ENCODE assay signal across 8 cellular contexts in genomic region chr14:100297320-100298300, GRCh38. TPM values are rescaled to one million over a fixed set of nuclear protein-coding genes. Genes with fewer than 3 reads are reported as not detected.
A peak's percentile ranks its signal among the peaks of the same experiment; 100 is the strongest.
DNase-seq lines count a peak whose midpoint lies in the region; ATAC-seq, FAIRE-seq and TF ChIP-seq lines count a peak whose summit lies in the region.

No MANE protein-coding gene starts in this region.

- CTCF ChIA-PET in CD4-positive, alpha-beta memory T cell (lab: Charles Lee; ENCODE audit: partially characterized antibody), result interaction anchor here (0.9 to 1.0 kb wide), 2 partner anchors 12 to 15 kb away, joined by 3 to 4 read pairs; no protein-coding TSS in a partner anchor

- no peaks in the 10 kb centered on the region for H3K36me3 Mint-ChIP-seq in natural killer cell
- H3K36me3 Mint-ChIP-seq in CD4-positive, alpha-beta memory T cell, result no peaks in the 10 kb centered on the region

- peak overlapping the region in 58 of 59 donors; percentile 1 to 86 (median 68) for H3K27ac ChIP-seq in dorsolateral prefrontal cortex
- peak overlapping the region in 1 of 2 donors; percentile 41 for H3K27ac ChIP-seq in small intestine (ENCODE audit: low read depth in 1 of 2, low read length in 1 of 2)
- no peak overlapping the region for H3K27ac ChIP-seq in CD4-positive, alpha-beta memory T cell (ENCODE audit: low read depth, low read length)

- no peak overlapping the region for H3K4me3 Mint-ChIP-seq in natural killer cell
- H3K4me3 Mint-ChIP-seq in CD4-positive, alpha-beta memory T cell, result no peak overlapping the region

- H3K36me3 ChIP-seq in small intestine (ENCODE audit: control insufficient read depth in 2 of 2, insufficient read depth in 2 of 2, low read length in 2 of 2), result no peaks in the 10 kb centered on the region
- H3K36me3 ChIP-seq in CD4-positive, alpha-beta memory T cell (ENCODE audit: insufficient read depth, low read length), result no peaks in the 10 kb centered on the region

- ATAC-seq in GM21576 (IDR thresholded peaks at IDR 0.05; ENCODE audit: unreplicated experiment), result peak; percentile 81
- peak in 2 of 3 donors; percentile 55 to 70 for ATAC-seq in natural killer cell

- peak overlapping the region in 12 of 59 donors; percentile 1 to 24 (median 10) for H3K4me3 ChIP-seq in dorsolateral prefrontal cortex
- H3K4me3 ChIP-seq in small intestine (ENCODE audit: low read depth in 1 of 2, low read length in 2 of 2), result no peak overlapping the region
- no peak overlapping the region for H3K4me3 ChIP-seq in CD4-positive, alpha-beta memory T cell (ENCODE audit: low read length in 2 of 2)

- POLR2A ChIA-PET in CD4-positive, alpha-beta memory T cell (lab: Charles Lee; ENCODE audit: partially characterized antibody), result no interaction called here

- TF ChIP-seq CTCF in dorsolateral prefrontal cortex (IDR thresholded peaks at IDR 0.05 in 54 of 56, conservative IDR thresholded peaks at IDR 0.05 in 2 of 56; ENCODE audit: low read depth in 1 of 56, partially characterized antibody in 56 of 56) (peak in 3 of 56 donors; percentile 6 to 16 (median 15)), natural killer cell (IDR thresholded peaks at IDR 0.05) (no peak)

- no peaks in the 10 kb centered on the region for H3K9me3 Mint-ChIP-seq in natural killer cell
- H3K9me3 Mint-ChIP-seq in CD4-positive, alpha-beta memory T cell, result no peaks in the 10 kb centered on the region

- H3K27ac Mint-ChIP-seq in natural killer cell, result no peak overlapping the region
- no peak overlapping the region for H3K27ac Mint-ChIP-seq in CD4-positive, alpha-beta memory T cell

- no peak for FAIRE-seq in small intestine (lab: Jason Lieb, UNC)

- DNase-seq in GF-D8 (lab: John Stamatoyannopoulos, UW) (peak; percentile 24), Kasumi-1 (lab: John Stamatoyannopoulos, UW) (peak; percentile 71 to 81), dorsolateral prefrontal cortex (peak in 9 of 10 donors; percentile 58 to 77 (median 66)), natural killer cell (no peak), kidney glomerular epithelial cell (lab: John Stamatoyannopoulos, UW) (no peak), small intestine (no peak)
- no peak for DNase-seq in CD4-positive, alpha-beta memory T cell

- H3K27me3 Mint-ChIP-seq in natural killer cell (ENCODE audit: low read depth in 2 of 2), result no peaks in the 10 kb centered on the region
- no peaks in the 10 kb centered on the region for H3K27me3 Mint-ChIP-seq in CD4-positive, alpha-beta memory T cell

- peaks cover 5% of the 10 kb centered on the region in 2 donors for H3K4me1 Mint-ChIP-seq in natural killer cell
- H3K4me1 Mint-ChIP-seq in CD4-positive, alpha-beta memory T cell, result no peaks in the 10 kb centered on the region

- intact Hi-C loops in dorsolateral prefrontal cortex (cut with DNase I), result no loop called here
- intact Hi-C loops in natural killer cell (cut with micrococcal nuclease), result no loop called here
- intact Hi-C loops in CD4-positive, alpha-beta memory T cell (cut with micrococcal nuclease), result no loop called here

- H3K9me3 ChIP-seq in small intestine (ENCODE audit: control insufficient read depth, low read depth), result no peaks in the 10 kb centered on the region
- no peaks in the 10 kb centered on the region for H3K9me3 ChIP-seq in CD4-positive, alpha-beta memory T cell (ENCODE audit: control insufficient read depth in 1 of 2, low read length in 2 of 2)

- H3K4me1 ChIP-seq in small intestine (ENCODE audit: control insufficient read depth in 2 of 2, insufficient read depth in 1 of 2, low read depth in 1 of 2, low read length in 1 of 2), result no peaks in the 10 kb centered on the region
- no peaks in the 10 kb centered on the region for H3K4me1 ChIP-seq in CD4-positive, alpha-beta memory T cell (ENCODE audit: insufficient read depth, low read length)

- H3K27me3 ChIP-seq in dorsolateral prefrontal cortex (no peaks in the 10 kb centered on the region), small intestine (ENCODE audit: control insufficient read depth in 2 of 2, insufficient read depth in 2 of 2, low read length in 2 of 2) (no peaks in the 10 kb centered on the region)
- H3K27me3 ChIP-seq in CD4-positive, alpha-beta memory T cell (ENCODE audit: insufficient read depth, low read length), result no peaks in the 10 kb centered on the region

- 56 to 77% (median 62%) methylated on average over 29 to 30 of the region's 30 CpGs for WGBS in small intestine, 3 donors

RNA-seq across cellular contexts. Expression of gene SLC25A29, which starts 8.6 kb away (rescaled TPM):
- total RNA-seq in dorsolateral prefrontal cortex, result 100 to 1,000 TPM in 65 of 120 experiments, 10 to 100 TPM in 55; 58.8 to 204 (median 102) TPM
- total RNA-seq in natural killer cell, result 10 to 100 TPM in 2 of 3 donors, 1 to 10 TPM in 1; 8.6 to 80.7 (median 69.3) TPM
- polyA plus RNA-seq in small intestine, result 10 to 100 TPM in 1 of 3 donors, 1 to 10 TPM in 2; 8.3 to 32.7 (median 10.0) TPM
- 1 to 10 TPM; 7.9 to 8.1 TPM for total RNA-seq in CD4-positive, alpha-beta memory T cell
- 1 to 10 TPM in 1 of 2 donors, under 1 TPM in 1; 0.08 to 1.5 TPM for polyA plus RNA-seq in CD4-positive, alpha-beta memory T cell

RNA-seq across cellular contexts. Expression of gene SLC25A47, which starts 25.5 kb away (rescaled TPM):
- total RNA-seq in dorsolateral prefrontal cortex, result under 1 TPM in 5 of 120 experiments, not detected in 115; 0.28 to 0.36 (median 0.32) TPM
- total RNA-seq in natural killer cell, result under 1 TPM in 1 of 3 donors, not detected in 2; 0.20 TPM
- polyA plus RNA-seq in small intestine, result 1 to 10 TPM in 2 of 3 donors, under 1 TPM in 1; 0.54 to 1.6 (median 1.1) TPM
- not detected for total RNA-seq in CD4-positive, alpha-beta memory T cell
- polyA plus RNA-seq in CD4-positive, alpha-beta memory T cell, result not detected

RNA-seq across cellular contexts. Expression of gene YY1, which starts 58.7 kb away (rescaled TPM):
- total RNA-seq in dorsolateral prefrontal cortex (10 to 100 TPM; 40.9 to 68.9 (median 52.3) TPM), natural killer cell (10 to 100 TPM; 77.9 to 92.6 (median 90.4) TPM)
- 10 to 100 TPM; 24.0 to 27.9 (median 27.5) TPM for polyA plus RNA-seq in small intestine
- total RNA-seq in CD4-positive, alpha-beta memory T cell, result 10 to 100 TPM; 85.5 to 90.3 TPM
- 10 to 100 TPM in 1 of 2 donors, 1 to 10 TPM in 1; 8.9 to 23.4 TPM for polyA plus RNA-seq in CD4-positive, alpha-beta memory T cell

Comparison
In these comparisons a context has a peak if more than half of its experiments do, and no peak if none do; other contexts are left out.
1. DNase-seq: peak in GF-D8 (single experiment), Kasumi-1 (2 of 2) and dorsolateral prefrontal cortex (9 of 10); none in natural killer cell (single experiment), kidney glomerular epithelial cell (single experiment), small intestine (single experiment) and CD4-positive, alpha-beta memory T cell (0 of 5).